8 cellular contexts compared by ENCODE assay signal in genomic region chr16:3098459-3099394, GRCh38. TPM values are rescaled to one million over a fixed set of nuclear protein-coding genes. Genes with fewer than 3 reads are reported as not detected.
DNase-seq lines count a peak whose midpoint lies in the region; ATAC-seq and TF ChIP-seq lines count a peak whose summit lies in the region.
"Had no signal": no experiment of that assay in that cellular context is flagged by ENCODE, and none has a peak within 500 bp of the region (broad histone marks: within the 10 kb centered on the region; RNA-seq: fewer than 3 reads in every experiment).

ZSCAN10 (minus strand) TSS chr16:3099294; CDS start chr16:3092937, 6,357 bp downstream.

- no peak for DNase-seq in GM06990 (ENCODE audit: extremely low read depth, insufficient read length)
- no peak for DNase-seq in SK-N-MC (ENCODE audit: low read depth, low spot score)
- no peak for DNase-seq in fibroblast of the aortic adventitia (ENCODE audit: low read depth)
- DNase-seq in retinal pigment epithelial cell (ENCODE audit: low read depth) = no peak
- no peak for DNase-seq in NCI-H524 treated with DMSO at 0.1 percent for 48 hours (lab: John Stamatoyannopoulos, UW)
- no peak for DNase-seq in activated CD4-positive, CD25-positive, alpha-beta regulatory T cell treated with anti-CD3 and anti-CD28 coated beads, Interleukin-2, amount 50 U/mL, for 72 hours
- DNase-seq: NK-92 treated with Interleukin-12 subunit alpha and Interleukin-12 subunit beta, amount 100 ng/mL, for 24 hours had no signal

- H3K27me3 ChIP-seq in GM06990 (replicated peaks; ENCODE audit: control insufficient read depth, insufficient read depth, low read length) = no peaks in the 10 kb centered on the region

- H3K27ac ChIP-seq in SK-N-MC = 0 out of 2 replicates have a peak within 1 kb of the TSS, but pooled peaks have one; percentile 25

- H3K9me3 ChIP-seq in SK-N-MC (ENCODE audit: low read depth, low read length) = no peaks in the 10 kb centered on the region

- H3K9ac ChIP-seq in SK-N-MC (ENCODE audit: insufficient read length) = no peak within 1 kb of the TSS

- no peak for TF ChIP-seq CTCF in GM06990 (IDR thresholded peaks at IDR 0.05; ENCODE audit: insufficient read depth, low read length, poor library complexity, severe bottlenecking)
- TF ChIP-seq CTCF in fibroblast of the aortic adventitia (IDR thresholded peaks at IDR 0.05; ENCODE audit: insufficient read depth, low read length) = no peak
- TF ChIP-seq CTCF in retinal pigment epithelial cell (conservative IDR thresholded peaks at IDR 0.05; ENCODE audit: low read depth, low read length) = no peak

- H3K36me3 ChIP-seq in GM06990 (ENCODE audit: control insufficient read depth, insufficient read depth, low read length) = no peaks in the 10 kb centered on the region
- H3K36me3 ChIP-seq in SK-N-MC (ENCODE audit: insufficient read depth, low read length) = no peaks in the 10 kb centered on the region

- peak within 1 kb of the TSS; percentile 29; the same call in 1 of the 2 replicates for H3K4me3 ChIP-seq in GM06990 (replicated peaks; ENCODE audit: low read depth, low read length)
- peak within 1 kb of the TSS; percentile 70 for H3K4me3 ChIP-seq in SK-N-MC
- peak within 1 kb of the TSS; percentile 31 for H3K4me3 ChIP-seq in fibroblast of the aortic adventitia (ENCODE audit: low read depth, low read length)
- H3K4me3 ChIP-seq in retinal pigment epithelial cell (ENCODE audit: low read length) = peak within 1 kb of the TSS; percentile 24

- ATAC-seq in HG03354 (IDR thresholded peaks at IDR 0.05; ENCODE audit: poor library complexity, severe bottlenecking, unreplicated experiment) = no peak

RNA-seq across cellular contexts. Expression of gene ZSCAN10, which starts in this region (rescaled TPM):
- total RNA-seq in fibroblast of the aortic adventitia (ENCODE audit: low replicate concordance) = not detected in 2 replicates
